Comparison of ENCODE assay signal across 1 cellular context in genomic region chr12:12722351-12723146, GRCh38.
TF ChIP-seq lines count a peak whose summit lies in the region.

No MANE protein-coding gene starts in this region.

TF ChIP-seq in endothelial cell of umbilical vein, 7 proteins besides CTCF, POLR2A, EP300 and RAD21:
- TF ChIP-seq MAX (IDR thresholded peaks at IDR 0.05; ENCODE audit: insufficient read depth, insufficient read length) (no peak), MYC (IDR thresholded peaks at IDR 0.05; ENCODE audit: low read depth, low read length) (no peak), EZH2 (IDR thresholded peaks at IDR 0.05; ENCODE audit: borderline replicate concordance, low read depth, low read length, severe bottlenecking) (no peak), GATA2 (IDR thresholded peaks at IDR 0.05; ENCODE audit: insufficient read depth, insufficient read length, low read depth, low read length) (no peak), POLR2AphosphoS5 (IDR thresholded peaks at IDR 0.05; ENCODE audit: insufficient read depth, low read depth, low read length) (no peak), JUN (IDR thresholded peaks at IDR 0.05; ENCODE audit: borderline replicate concordance, insufficient read depth, insufficient read length, low read depth) (no peak), FOS (IDR thresholded peaks at IDR 0.05; ENCODE audit: borderline replicate concordance, insufficient read depth, low read length) (no peak)
